ENCODE assay signal across 9 cellular contexts in genomic region chr1:89149976-89150375, GRCh38. TPM values are rescaled to one million over a fixed set of nuclear protein-coding genes. Genes with fewer than 3 reads are reported as not detected.
"Had no signal": no experiment of that assay in that cellular context is flagged by ENCODE, and none has a peak within 500 bp of the region (broad histone marks: within the 10 kb centered on the region; RNA-seq: fewer than 3 reads in every experiment).

No MANE protein-coding gene starts in this region.

- H2AFZ ChIP-seq: GM23338 had no signal

- H3K4me1 Mint-ChIP-seq: GM23338, H9 had no signal

- H3K4me3 ChIP-seq: GM23338 had no signal

- H3K27ac ChIP-seq: HL-60, KMS-11 had no signal

- H3K9me3 Mint-ChIP-seq: GM23338, H9, IgD-negative memory B cell had no signal

- H3K4me2 ChIP-seq: GM23338, KMS-11 had no signal

- H3K9ac ChIP-seq: KMS-11 had no signal

- DNase-seq: KBM-7 had no signal

- H3K4me3 Mint-ChIP-seq: GM23338, H9, IgD-negative memory B cell had no signal

- H3K27ac Mint-ChIP-seq: GM23338, H9, IgD-negative memory B cell had no signal

RNA-seq across cellular contexts. Expression of gene GBP2, which starts 24.1 kb away (rescaled TPM):
- total RNA-seq: GM23338, H1, H9 had no signal
- polyA plus RNA-seq: GM23338, H1 had no signal

RNA-seq across cellular contexts. Expression of gene GBP7, which starts 25.8 kb away (rescaled TPM):
- total RNA-seq: GM23338, H1, H9, HepG2, HT1080 had no signal
- polyA plus RNA-seq: GM23338, H1, HepG2, IgD-negative memory B cell had no signal

RNA-seq across cellular contexts. Expression of gene GBP4, which starts 48.8 kb away (rescaled TPM):
- total RNA-seq: H1, H9, HepG2 had no signal
- polyA plus RNA-seq: GM23338, HepG2 had no signal
